In the genomic region with DNA sequence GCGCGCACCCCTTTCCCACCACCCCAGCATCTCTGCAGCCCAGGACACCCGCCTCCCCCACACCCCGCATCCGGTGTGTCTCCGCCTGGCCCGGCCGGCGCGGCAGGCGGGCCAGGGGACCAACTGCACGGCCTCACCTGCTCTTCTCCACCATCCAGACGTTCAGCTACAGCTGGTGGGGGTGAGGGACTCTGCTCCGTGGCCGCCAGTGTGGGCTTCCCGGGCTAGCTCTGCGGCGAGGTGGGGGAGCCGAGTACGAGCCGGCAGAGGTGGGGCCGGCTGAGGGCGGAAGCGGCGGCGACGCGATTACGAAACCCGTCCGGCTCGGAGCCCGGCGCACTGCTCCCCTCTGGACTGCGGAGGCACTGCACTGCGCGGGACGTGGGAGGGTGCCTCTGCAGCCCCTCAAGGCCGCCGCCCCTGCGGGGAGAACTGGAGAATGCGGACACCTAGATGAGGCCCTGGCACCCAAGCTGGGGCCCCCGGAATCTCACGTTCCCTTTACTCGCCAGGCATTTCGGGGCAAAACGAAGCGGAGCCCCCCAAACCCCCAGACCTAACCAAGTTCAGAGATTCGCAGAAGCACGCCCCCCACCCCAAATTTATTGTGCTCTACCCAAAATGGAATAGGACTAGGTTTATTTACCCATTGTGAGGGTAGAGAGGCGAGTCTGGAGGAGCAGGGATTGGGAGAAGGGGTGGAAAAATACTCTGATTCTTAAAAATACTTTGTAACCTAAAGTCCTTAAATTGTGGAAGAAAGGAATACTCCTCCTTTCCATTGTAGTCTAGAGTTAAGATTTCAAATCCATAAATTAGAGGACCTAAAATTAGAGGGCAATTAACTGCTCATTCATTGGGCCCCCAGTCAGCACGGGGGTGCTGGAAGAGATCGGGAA, we compare ENCODE assay signal across 1 cellular context.
TF ChIP-seq lines count a peak whose summit lies in the region.

Gene CDC42SE1 (minus strand): TSS at position 281 of the 899 bp plus-strand sequence. CDS start 3,892 bp downstream, outside the sequence.

TF ChIP-seq in HepG2, 621 proteins besides CTCF, POLR2A, EP300 and RAD21 (continued from another document and continues in another):
- TF ChIP-seq, protein P1, sequence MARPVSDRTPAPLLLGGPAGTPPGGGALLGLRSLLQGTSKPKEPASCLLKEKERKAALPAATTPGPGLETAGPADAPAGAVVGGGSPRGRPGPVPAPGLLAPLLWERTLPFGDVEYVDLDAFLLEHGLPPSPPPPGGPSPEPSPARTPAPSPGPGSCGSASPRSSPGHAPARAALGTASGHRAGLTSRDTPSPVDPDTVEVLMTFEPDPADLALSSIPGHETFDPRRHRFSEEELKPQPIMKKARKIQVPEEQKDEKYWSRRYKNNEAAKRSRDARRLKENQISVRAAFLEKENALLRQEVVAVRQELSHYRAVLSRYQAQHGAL (CRISPR knock-in tag; IDR thresholded peaks at IDR 0.05; ENCODE audit: not compliant biosample characterization) = no peak
- TF ChIP-seq ZBTB3 (CRISPR knock-in tag; IDR thresholded peaks at IDR 0.05; ENCODE audit: borderline replicate concordance, low read depth) = no peak; the same call in 1 of the 2 replicates
- TF ChIP-seq, protein P2, sequence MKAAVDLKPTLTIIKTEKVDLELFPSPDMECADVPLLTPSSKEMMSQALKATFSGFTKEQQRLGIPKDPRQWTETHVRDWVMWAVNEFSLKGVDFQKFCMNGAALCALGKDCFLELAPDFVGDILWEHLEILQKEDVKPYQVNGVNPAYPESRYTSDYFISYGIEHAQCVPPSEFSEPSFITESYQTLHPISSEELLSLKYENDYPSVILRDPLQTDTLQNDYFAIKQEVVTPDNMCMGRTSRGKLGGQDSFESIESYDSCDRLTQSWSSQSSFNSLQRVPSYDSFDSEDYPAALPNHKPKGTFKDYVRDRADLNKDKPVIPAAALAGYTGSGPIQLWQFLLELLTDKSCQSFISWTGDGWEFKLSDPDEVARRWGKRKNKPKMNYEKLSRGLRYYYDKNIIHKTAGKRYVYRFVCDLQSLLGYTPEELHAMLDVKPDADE (CRISPR knock-in tag; IDR thresholded peaks at IDR 0.05) = no peak
- TF ChIP-seq KLF9 (CRISPR knock-in tag; IDR thresholded peaks at IDR 0.05; ENCODE audit: low read depth) = no peak
- no peak for TF ChIP-seq MXD3 (CRISPR knock-in tag; IDR thresholded peaks at IDR 0.05)
- TF ChIP-seq MTF1 (CRISPR knock-in tag; IDR thresholded peaks at IDR 0.05) = no peak
- TF ChIP-seq ZNF646 (CRISPR knock-in tag; IDR thresholded peaks at IDR 0.05) = no peak
- TF ChIP-seq BORCS8-MEF2B (CRISPR knock-in tag; IDR thresholded peaks at IDR 0.05) = peak; percentile 52; the same call in 1 of the 2 replicates
- no peak for TF ChIP-seq ZBTB8A (CRISPR knock-in tag; IDR thresholded peaks at IDR 0.05; ENCODE audit: borderline replicate concordance, low read depth)
- TF ChIP-seq ZNF441 (CRISPR knock-in tag; IDR thresholded peaks at IDR 0.05; ENCODE audit: borderline replicate concordance) = no peak
- no peak for TF ChIP-seq ZFP82 (CRISPR knock-in tag; IDR thresholded peaks at IDR 0.05; ENCODE audit: borderline replicate concordance)
- TF ChIP-seq SETDB1 (CRISPR knock-in tag; IDR thresholded peaks at IDR 0.05; ENCODE audit: borderline replicate concordance) = no peak
- TF ChIP-seq ZNF768 (CRISPR knock-in tag; IDR thresholded peaks at IDR 0.05) = peak; percentile 67
- TF ChIP-seq GFI1 (CRISPR knock-in tag; IDR thresholded peaks at IDR 0.05; ENCODE audit: borderline replicate concordance) = peak; percentile 52; the same call in 1 of the 2 replicates
- no peak for TF ChIP-seq ZNF891 (CRISPR knock-in tag; IDR thresholded peaks at IDR 0.05)
- 0 out of 2 replicates have a peak, but pooled peaks have one; percentile 88 for TF ChIP-seq ZNF550 (CRISPR knock-in tag; IDR thresholded peaks at IDR 0.05; ENCODE audit: borderline replicate concordance)
- TF ChIP-seq NONO (IDR thresholded peaks at IDR 0.05) = no peak
- TF ChIP-seq NONO (CRISPR knock-in tag; conservative IDR thresholded peaks at IDR 0.05) = peak; percentile 81
- no peak for TF ChIP-seq NR1H2 (CRISPR knock-in tag; IDR thresholded peaks at IDR 0.05; ENCODE audit: borderline replicate concordance, low read depth)
- TF ChIP-seq POLR2AphosphoS2 (IDR thresholded peaks at IDR 0.05; ENCODE audit: low read depth, low read length) = no peak
- no peak for TF ChIP-seq AKAP8 (CRISPR knock-in tag; IDR thresholded peaks at IDR 0.05)
- TF ChIP-seq PHF21A (CRISPR knock-in tag; IDR thresholded peaks at IDR 0.05) = peak; percentile 79
- no peak for TF ChIP-seq TEAD2 (CRISPR knock-in tag; IDR thresholded peaks at IDR 0.05)
- no peak for TF ChIP-seq MAFG (CRISPR knock-in tag; IDR thresholded peaks at IDR 0.05)
- no peak for TF ChIP-seq NCOA1 (CRISPR knock-in tag; IDR thresholded peaks at IDR 0.05)
- TF ChIP-seq, protein P3, sequence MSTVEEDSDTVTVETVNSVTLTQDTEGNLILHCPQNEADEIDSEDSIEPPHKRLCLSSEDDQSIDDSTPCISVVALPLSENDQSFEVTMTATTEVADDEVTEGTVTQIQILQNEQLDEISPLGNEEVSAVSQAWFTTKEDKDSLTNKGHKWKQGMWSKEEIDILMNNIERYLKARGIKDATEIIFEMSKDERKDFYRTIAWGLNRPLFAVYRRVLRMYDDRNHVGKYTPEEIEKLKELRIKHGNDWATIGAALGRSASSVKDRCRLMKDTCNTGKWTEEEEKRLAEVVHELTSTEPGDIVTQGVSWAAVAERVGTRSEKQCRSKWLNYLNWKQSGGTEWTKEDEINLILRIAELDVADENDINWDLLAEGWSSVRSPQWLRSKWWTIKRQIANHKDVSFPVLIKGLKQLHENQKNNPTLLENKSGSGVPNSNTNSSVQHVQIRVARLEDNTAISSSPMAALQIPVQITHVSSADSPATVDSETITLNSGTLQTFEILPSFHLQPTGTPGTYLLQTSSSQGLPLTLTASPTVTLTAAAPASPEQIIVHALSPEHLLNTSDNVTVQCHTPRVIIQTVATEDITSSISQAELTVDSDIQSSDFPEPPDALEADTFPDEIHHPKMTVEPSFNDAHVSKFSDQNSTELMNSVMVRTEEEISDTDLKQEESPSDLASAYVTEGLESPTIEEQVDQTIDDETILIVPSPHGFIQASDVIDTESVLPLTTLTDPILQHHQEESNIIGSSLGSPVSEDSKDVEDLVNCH (CRISPR knock-in tag; IDR thresholded peaks at IDR 0.05) = no peak
- 0 out of 2 replicates have a peak, but pooled peaks have one; percentile 53 for TF ChIP-seq ZSCAN31 (CRISPR knock-in tag; IDR thresholded peaks at IDR 0.05; ENCODE audit: low read depth)
- TF ChIP-seq, protein P4, sequence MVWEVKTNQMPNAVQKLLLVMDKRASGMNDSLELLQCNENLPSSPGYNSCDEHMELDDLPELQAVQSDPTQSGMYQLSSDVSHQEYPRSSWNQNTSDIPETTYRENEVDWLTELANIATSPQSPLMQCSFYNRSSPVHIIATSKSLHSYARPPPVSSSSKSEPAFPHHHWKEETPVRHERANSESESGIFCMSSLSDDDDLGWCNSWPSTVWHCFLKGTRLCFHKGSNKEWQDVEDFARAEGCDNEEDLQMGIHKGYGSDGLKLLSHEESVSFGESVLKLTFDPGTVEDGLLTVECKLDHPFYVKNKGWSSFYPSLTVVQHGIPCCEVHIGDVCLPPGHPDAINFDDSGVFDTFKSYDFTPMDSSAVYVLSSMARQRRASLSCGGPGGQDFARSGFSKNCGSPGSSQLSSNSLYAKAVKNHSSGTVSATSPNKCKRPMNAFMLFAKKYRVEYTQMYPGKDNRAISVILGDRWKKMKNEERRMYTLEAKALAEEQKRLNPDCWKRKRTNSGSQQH (CRISPR knock-in tag; IDR thresholded peaks at IDR 0.05; ENCODE audit: low read depth) = peak; percentile 30; the same call in 1 of the 2 replicates
- TF ChIP-seq ZNF775 (CRISPR knock-in tag; IDR thresholded peaks at IDR 0.05; ENCODE audit: borderline replicate concordance) = no peak
- 0 out of 2 replicates have a peak, but pooled peaks have one; percentile 67 for TF ChIP-seq ZNF749 (CRISPR knock-in tag; IDR thresholded peaks at IDR 0.05; ENCODE audit: borderline replicate concordance)
- TF ChIP-seq ZC3H13 (CRISPR knock-in tag; IDR thresholded peaks at IDR 0.05) = peak; percentile 84; the same call in 1 of the 2 replicates
- peak; percentile 74 for TF ChIP-seq HDAC2 (CRISPR knock-in tag; IDR thresholded peaks at IDR 0.05)
- no peak for TF ChIP-seq MIER2 (CRISPR knock-in tag; IDR thresholded peaks at IDR 0.05)
- TF ChIP-seq YEATS2 (CRISPR knock-in tag; IDR thresholded peaks at IDR 0.05; ENCODE audit: borderline replicate concordance) = peak; percentile 44; the same call in 1 of the 2 replicates
- TF ChIP-seq U2AF1 (optimal IDR thresholded peaks at IDR 0.05; ENCODE audit: low read depth, low read length) = no peak
- TF ChIP-seq DMAP1 (CRISPR knock-in tag; IDR thresholded peaks at IDR 0.05) = peak; percentile 57
- no peak for TF ChIP-seq ZNF432 (CRISPR knock-in tag; IDR thresholded peaks at IDR 0.05; ENCODE audit: borderline replicate concordance)
- TF ChIP-seq DNMT3B (CRISPR knock-in tag; conservative IDR thresholded peaks at IDR 0.05) = no peak
- TF ChIP-seq ZNF557 (CRISPR knock-in tag; IDR thresholded peaks at IDR 0.05) = no peak
- TF ChIP-seq, protein P5, sequence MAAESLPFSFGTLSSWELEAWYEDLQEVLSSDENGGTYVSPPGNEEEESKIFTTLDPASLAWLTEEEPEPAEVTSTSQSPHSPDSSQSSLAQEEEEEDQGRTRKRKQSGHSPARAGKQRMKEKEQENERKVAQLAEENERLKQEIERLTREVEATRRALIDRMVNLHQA (CRISPR knock-in tag; IDR thresholded peaks at IDR 0.05) = no peak
- TF ChIP-seq ZFP36 (IDR thresholded peaks at IDR 0.05; ENCODE audit: borderline replicate concordance, low read depth, low read length, partially characterized antibody) = no peak
- TF ChIP-seq CAMTA2 (CRISPR knock-in tag; IDR thresholded peaks at IDR 0.05; ENCODE audit: borderline replicate concordance) = no peak
- peak; percentile 93 for TF ChIP-seq KDM4B (CRISPR knock-in tag; IDR thresholded peaks at IDR 0.05)
